Comparison of ENCODE assay signal across 8 cellular contexts in genomic region chr6:25490018-25490865, GRCh38.
DNase-seq lines count a peak whose midpoint lies in the region; ATAC-seq, FAIRE-seq and TF ChIP-seq lines count a peak whose summit lies in the region.

No MANE protein-coding gene starts in this region.

- peaks cover 3% of the 10 kb centered on the region; the same call in 1 of the 3 replicates for H3K4me1 ChIP-seq in A549

- POLR2A ChIA-PET in A549 (lab: Yijun Ruan, JAX): interaction anchor here (0.6 to 1.2 kb wide), 3 partner anchors 82 to 225 kb away, joined by 6 to 7 read pairs (median 7); partner anchors contain the start of gene CARMIL1

- CTCF ChIA-PET in A549 (lab: Yijun Ruan, JAX): interaction anchor here (0.6 to 4.8 kb wide), 30 partner anchors 9 to 400 kb away, joined by 3 to 44 read pairs (median 4); partner anchors contain the start of gene CARMIL1

- peak; percentile 95 to 96 for ATAC-seq in A549
- peak; percentile 68 for ATAC-seq in GM18861 (IDR thresholded peaks at IDR 0.05; ENCODE audit: unreplicated experiment)
- peak; percentile 84 for ATAC-seq in HG03354 (IDR thresholded peaks at IDR 0.05; ENCODE audit: poor library complexity, severe bottlenecking, unreplicated experiment)

- WGBS in A549 (ENCODE audit: missing lambda C conversion rate): 61% methylated on average over 9 of the region's 9 CpGs

- peak; percentile 81 to 82 for TF ChIP-seq RAD21 in A549 (conservative IDR thresholded peaks at IDR 0.05 in 1 of 2, IDR thresholded peaks at IDR 0.05 in 1 of 2)

- FAIRE-seq in A549 (lab: Jason Lieb, UNC): no peak

- H3K27ac ChIP-seq in A549: peak overlapping the region in 1 of 2 experiments; percentile 66; a peak in 2 of 6 replicates

- DNase-seq in A549 (ENCODE audit: low read depth in 1 of 2, low spot score in 1 of 2): peak; percentile 31 to 74
- DNase-seq in NCI-H446 treated with DMSO at 0.1 percent for 48 hours (lab: John Stamatoyannopoulos, UW): peak; percentile 67
- peak; percentile 42 to 46 for DNase-seq in activated CD4-positive, alpha-beta T cell treated with anti-CD3 and anti-CD28 coated beads for 24 hours (ENCODE audit: low read depth in 2 of 2)
- peak; percentile 75 for DNase-seq in cerebellum (ENCODE audit: low spot score)
- DNase-seq in left kidney (ENCODE audit: low read depth, low spot score): peak; percentile 92
- peak; percentile 47 to 49 for DNase-seq in stimulated activated CD4-positive, alpha-beta T cell treated with anti-CD3 and anti-CD28 coated beads, Interleukin-4, amount 100 ng/mL, for 48 hours (ENCODE audit: low read depth in 2 of 2)

- TF ChIP-seq POLR2A in A549 (IDR thresholded peaks at IDR 0.05; ENCODE audit: low read length): no peak

- H3K4me3 ChIP-seq in A549: no peak overlapping the region

- TF ChIP-seq CTCF in A549 (IDR thresholded peaks at IDR 0.05): peak; percentile 74

- H3K4me2 ChIP-seq in A549: no peak overlapping the region

- no peak for TF ChIP-seq EP300 in A549 (IDR thresholded peaks at IDR 0.05)

- no peaks in the 10 kb centered on the region for H3K9me3 ChIP-seq in A549

TF ChIP-seq in A549, 52 proteins besides CTCF, POLR2A, EP300 and RAD21:
- TF ChIP-seq CHD4 (IDR thresholded peaks at IDR 0.05; ENCODE audit: borderline replicate concordance): no peak
- no peak for TF ChIP-seq HOXB13 (CRISPR knock-in tag; IDR thresholded peaks at IDR 0.05; ENCODE audit: low read depth)
- TF ChIP-seq NFE2L2 (conservative IDR thresholded peaks at IDR 0.05; ENCODE audit: low read length): no peak
- TF ChIP-seq MAX (IDR thresholded peaks at IDR 0.05): no peak
- no peak for TF ChIP-seq HMGXB4 (CRISPR knock-in tag; IDR thresholded peaks at IDR 0.05; ENCODE audit: borderline replicate concordance)
- TF ChIP-seq ZC3H11A (IDR thresholded peaks at IDR 0.05): peak; percentile 49
- no peak for TF ChIP-seq HEYL (CRISPR knock-in tag; IDR thresholded peaks at IDR 0.05)
- TF ChIP-seq MAFK (IDR thresholded peaks at IDR 0.05; ENCODE audit: partially characterized antibody): no peak
- no peak for TF ChIP-seq POLR2AphosphoS2 (conservative IDR thresholded peaks at IDR 0.05; ENCODE audit: low read length)
- peak; percentile 90 for TF ChIP-seq SMC3 (IDR thresholded peaks at IDR 0.05)
- TF ChIP-seq EHMT2 (IDR thresholded peaks at IDR 0.05; ENCODE audit: low read depth): no peak
- no peak for TF ChIP-seq MYC (IDR thresholded peaks at IDR 0.05; ENCODE audit: borderline replicate concordance, low read length)
- no peak for TF ChIP-seq PBX3 (IDR thresholded peaks at IDR 0.05)
- no peak for TF ChIP-seq HOXA7 (CRISPR knock-in tag; IDR thresholded peaks at IDR 0.05)
- TF ChIP-seq ZNF302 (CRISPR knock-in tag; IDR thresholded peaks at IDR 0.05): no peak
